ENCODE assay signal across 7 cellular contexts in the genomic region with DNA sequence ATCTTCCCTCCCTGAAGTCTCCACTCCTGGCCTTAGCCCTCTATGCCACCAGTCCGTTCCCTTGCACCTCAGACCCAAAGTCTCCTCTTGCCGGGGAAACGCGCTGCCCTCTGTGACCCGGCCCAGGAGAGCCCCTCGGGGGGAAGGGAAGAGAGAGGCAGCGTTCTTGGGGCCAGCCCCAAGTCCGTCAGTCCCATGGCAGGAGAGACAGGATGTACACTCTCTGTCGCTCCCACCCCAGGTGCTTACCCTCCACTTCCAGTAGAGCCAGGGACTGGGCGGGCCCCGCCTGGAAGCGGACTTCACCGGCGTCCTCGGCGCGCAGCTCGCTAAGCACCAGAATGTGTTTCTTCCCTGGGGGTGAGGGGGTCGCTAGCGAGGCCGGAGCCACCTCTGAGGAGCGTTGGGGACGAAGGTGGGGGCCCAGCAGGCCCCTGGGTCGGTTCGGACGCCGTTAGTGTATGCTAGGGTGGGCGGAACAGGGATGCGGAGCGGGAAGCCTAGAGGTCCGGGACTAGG. TPM values are rescaled to one million over a fixed set of nuclear protein-coding genes. Genes with fewer than 3 reads are reported as not detected.
A peak's percentile ranks its signal among the peaks of the same experiment; 100 is the strongest.
DNase-seq lines count a peak whose midpoint lies in the region; ATAC-seq and TF ChIP-seq lines count a peak whose summit lies in the region.
"Had no signal": no experiment of that assay in that cellular context is flagged by ENCODE, and none has a peak within 500 bp of the region (broad histone marks: within the 10 kb centered on the region; RNA-seq: fewer than 3 reads in every experiment).

No MANE protein-coding gene starts in this region.

- TF ChIP-seq POLR2A in body of pancreas (IDR thresholded peaks at IDR 0.05), result no peak

- H3F3A ChIP-seq in neural cell (ENCODE audit: insufficient read depth, low read length, poor library complexity, severe bottlenecking), result no peaks in the 10 kb centered on the region

- TF ChIP-seq RAD21 in neural cell (conservative IDR thresholded peaks at IDR 0.05), result no peak

- TF ChIP-seq CTCF in body of pancreas (IDR thresholded peaks at IDR 0.05) (no peak), neural cell (IDR thresholded peaks at IDR 0.05; ENCODE audit: poor library complexity, severe bottlenecking) (no peak)

- H3K36me3 ChIP-seq in body of pancreas (replicated peaks in 1 of 2; ENCODE audit: insufficient read depth in 1 of 2, low read depth in 2 of 2) (no peaks in the 10 kb centered on the region), neural cell (ENCODE audit: insufficient read depth, low read length) (no peaks in the 10 kb centered on the region)

- H3K27ac ChIP-seq in body of pancreas, result peak overlapping the region in 3 of 4 donors; percentile 6 to 77 (median 52)
- H3K27ac ChIP-seq in neural cell (ENCODE audit: low read length), result no peak overlapping the region

- no peak overlapping the region for H2AFZ ChIP-seq in neural cell (ENCODE audit: low read depth, low read length)

- intact Hi-C loops in body of pancreas (cut with DNase I), result no loop called here

- H3K9me3 ChIP-seq in body of pancreas (no peaks in the 10 kb centered on the region), neural cell (ENCODE audit: low read length) (no peaks in the 10 kb centered on the region)

- TF ChIP-seq EP300 in neural cell (conservative IDR thresholded peaks at IDR 0.05; ENCODE audit: poor library complexity, severe bottlenecking), result no peak

- no peaks in the 10 kb centered on the region for H3K79me2 ChIP-seq in neural cell (replicated peaks; ENCODE audit: insufficient read depth, low read length)

- DNase-seq in body of pancreas (no peak), NCI-H187 treated with DMSO at 0.1 percent for 48 hours (lab: John Stamatoyannopoulos, UW) (no peak), NOMO-1 treated with dmso at 0.1 percent for 144 hours (lab: John Stamatoyannopoulos, UW; ENCODE audit: unreplicated experiment) (no peak)

- no peaks in the 10 kb centered on the region for H3K9me2 ChIP-seq in neural cell (ENCODE audit: insufficient read depth, low read length)

- H3K9ac ChIP-seq in neural cell (ENCODE audit: low read length), result peak overlapping the region; percentile 53

- ATAC-seq in HG03064 (IDR thresholded peaks at IDR 0.05; ENCODE audit: low read depth, unreplicated experiment) (peak; percentile 12), body of pancreas (peak; percentile 7)

- WGBS in body of pancreas, 2 donors, result 0 to 3% methylated on average over 10 to 30 of the region's 31 CpGs

- H4K20me1 ChIP-seq in neural cell (ENCODE audit: insufficient read depth), result no peaks in the 10 kb centered on the region

- no peak overlapping the region for H3K4me2 ChIP-seq in neural cell (ENCODE audit: low read length)

- H3K27me3 ChIP-seq in body of pancreas (no peaks in the 10 kb centered on the region), neural cell (ENCODE audit: insufficient read depth, low read depth, low read length) (peaks cover 3% of the 10 kb centered on the region)

- peak overlapping the region; percentile 53; the same call in 1 of the 2 replicates for H3K4me3 ChIP-seq in GM08714 (ENCODE audit: low read length)
- no peak overlapping the region for H3K4me3 ChIP-seq in body of pancreas
- H3K4me3 ChIP-seq in neural cell (ENCODE audit: low read length), result peak overlapping the region; percentile 80

- peaks cover 18% of the 10 kb centered on the region for H3K4me1 ChIP-seq in body of pancreas

TF ChIP-seq in neural cell, 6 proteins besides CTCF, POLR2A, EP300 and RAD21:
- TF ChIP-seq MXI1 (conservative IDR thresholded peaks at IDR 0.05; ENCODE audit: poor library complexity, severe bottlenecking), result no peak

RNA-seq across cellular contexts. Expression of gene TMEM198, which starts 8.1 kb away (rescaled TPM):
- 1 to 10 TPM; 3.3 to 5.7 TPM for total RNA-seq in body of pancreas
- polyA plus RNA-seq in neural cell, result 39.3 and 44.0 TPM in 2 replicates
- 39.7 and 50.9 TPM in 2 replicates for polyA minus RNA-seq in neural cell

RNA-seq across cellular contexts. Expression of gene CHPF, which starts 8.3 kb away (rescaled TPM):
- total RNA-seq in body of pancreas, result 100 to 1,000 TPM; 115 to 232 TPM
- polyA plus RNA-seq in neural cell, result 24.3 and 28.6 TPM in 2 replicates
- 35.1 and 42.4 TPM in 2 replicates for polyA minus RNA-seq in neural cell

RNA-seq across cellular contexts. Expression of gene OBSL1, which starts 19.4 kb away (rescaled TPM):
- 100 to 1,000 TPM; 119 to 185 TPM for total RNA-seq in body of pancreas
- polyA plus RNA-seq in neural cell, result 59.7 and 75.2 TPM in 2 replicates
- polyA minus RNA-seq in neural cell, result 44.8 and 45.3 TPM in 2 replicates

RNA-seq across cellular contexts. Expression of gene INHA, which starts 20.2 kb away (rescaled TPM):
- total RNA-seq in body of pancreas, result 1 to 10 TPM in 1 of 2 donors, under 1 TPM in 1; 0.66 to 1.6 TPM
- polyA plus RNA-seq in neural cell, result 2.7 and 5.6 TPM in 2 replicates
- 0.46 TPM in 1 of 2 replicates, not detected in the other for polyA minus RNA-seq in neural cell
- total RNA-seq: T-helper 1 cell treated with Interleukin-12 subunit alpha and Interleukin-12 subunit beta and Interleukin-4 antibody, amounts not matched to agents 30 ng/mL and 1 ng/mL, for 36 hours had no signal

RNA-seq across cellular contexts. Expression of gene ASIC4, which starts 37.6 kb away (rescaled TPM):
- not detected for total RNA-seq in body of pancreas
- 2.7 and 8.9 TPM in 2 replicates for polyA plus RNA-seq in neural cell
- 1.9 and 2.9 TPM in 2 replicates for polyA minus RNA-seq in neural cell
- total RNA-seq: T-helper 1 cell treated with Interleukin-12 subunit alpha and Interleukin-12 subunit beta and Interleukin-4 antibody, amounts not matched to agents 30 ng/mL and 1 ng/mL, for 36 hours had no signal

Comparison
In these comparisons a context has a peak if more than half of its experiments do, and no peak if none do; other contexts are left out.
1. H3K4me3 ChIP-seq: peak in GM08714 (single experiment) and neural cell (single experiment); none in body of pancreas (0 of 2).